8 cellular contexts compared by ENCODE assay signal in genomic region chr7:101124376-101125056, GRCh38. TPM values are rescaled to one million over a fixed set of nuclear protein-coding genes. Genes with fewer than 3 reads are reported as not detected.
DNase-seq lines count a peak whose midpoint lies in the region; ATAC-seq and TF ChIP-seq lines count a peak whose summit lies in the region.

No MANE protein-coding gene starts in this region.

- TF ChIP-seq CTCF in AG10803 (conservative IDR thresholded peaks at IDR 0.05; ENCODE audit: low read length) (no peak), ascending aorta (IDR thresholded peaks at IDR 0.05) (no peak), right lobe of liver (IDR thresholded peaks at IDR 0.05) (no peak)

- H3K4me3 ChIP-seq in AG10803 (ENCODE audit: low read length), result no peak overlapping the region
- H3K4me3 ChIP-seq in HUES48 (ENCODE audit: low read depth, low read length), result no peak overlapping the region
- H3K4me3 ChIP-seq in ascending aorta, result no peak overlapping the region
- no peak overlapping the region for H3K4me3 ChIP-seq in right lobe of liver

- H3K9me3 ChIP-seq in HUES48 (ENCODE audit: control insufficient read depth, insufficient read depth, low read length) (no peaks in the 10 kb centered on the region), ascending aorta (no peaks in the 10 kb centered on the region), right lobe of liver (no peaks in the 10 kb centered on the region)

- H3K36me3 ChIP-seq in HUES48 (ENCODE audit: control insufficient read depth, insufficient read depth, low read length) (no peaks in the 10 kb centered on the region), ascending aorta (peaks cover 0 to 16% of the 10 kb centered on the region in 2 donors), right lobe of liver (no peaks in the 10 kb centered on the region)

- H3K27ac ChIP-seq in HUES48 (ENCODE audit: low read depth, low read length), result peak overlapping the region; percentile 50
- peak overlapping the region; percentile 96 to 98 for H3K27ac ChIP-seq in ascending aorta
- H3K27ac ChIP-seq in right lobe of liver, result peak overlapping the region; percentile 84 to 95 (median 84)

- H3K27me3 ChIP-seq in HUES48 (ENCODE audit: control insufficient read depth, insufficient read depth, low read length), result no peaks in the 10 kb centered on the region
- no peaks in the 10 kb centered on the region for H3K27me3 ChIP-seq in ascending aorta
- no peaks in the 10 kb centered on the region for H3K27me3 ChIP-seq in right lobe of liver

- TF ChIP-seq POLR2A in right lobe of liver (IDR thresholded peaks at IDR 0.05), result peak; percentile 78

- H3K4me1 ChIP-seq in HUES48 (ENCODE audit: control insufficient read depth, insufficient read depth, low read length), result peaks cover 24% of the 10 kb centered on the region
- peaks cover 12 to 72% of the 10 kb centered on the region in 2 donors for H3K4me1 ChIP-seq in ascending aorta
- peaks cover 0 to 61% (median 27%) of the 10 kb centered on the region in 4 donors for H3K4me1 ChIP-seq in right lobe of liver

- DNase-seq in AG10803 (ENCODE audit: low read depth) (peak; percentile 92), ascending aorta (ENCODE audit: low spot score in 2 of 2) (no peak), right lobe of liver (peak in 1 of 3 donors; percentile 58), NCI-H2171 (lab: John Stamatoyannopoulos, UW) (no peak), NCI-H187 treated with DMSO at 0.1 percent for 48 hours (lab: John Stamatoyannopoulos, UW) (no peak)
- no peak for DNase-seq in stimulated activated naive CD4-positive, alpha-beta T cell (lab: John Stamatoyannopoulos, UW)
- no peak for DNase-seq in activated CD4-positive, CD25-positive, alpha-beta regulatory T cell treated with anti-CD3 and anti-CD28 coated beads, Interleukin-2, amount 50 U/mL, for 72 hours

- peak; percentile 17 to 42 (median 34) for ATAC-seq in right lobe of liver

- WGBS in right lobe of liver (ENCODE audit: insufficient coverage, low coverage, low lambda C conversion rate, missing lambda C conversion rate), result 9% methylated on average over 7 of the region's 7 CpGs

- no peak overlapping the region for H3K9ac ChIP-seq in HUES48 (ENCODE audit: low read depth, low read length)

- intact Hi-C loops in ascending aorta (cut with DNase I), result no loop called here
- intact Hi-C loops in right lobe of liver (cut with DNase I), result no loop called here

RNA-seq across cellular contexts. Expression of gene SERPINE1, which starts 2.4 kb away (rescaled TPM):
- total RNA-seq in ascending aorta (1,267 TPM), right lobe of liver (100 to 1,000 TPM in 3 of 6 experiments, 10 to 100 TPM in 2, 1 to 10 TPM in 1; 5.4 to 497 (median 98.6) TPM)

RNA-seq across cellular contexts. Expression of gene AP1S1, which starts 29.8 kb away (rescaled TPM):
- total RNA-seq in ascending aorta, result 77.4 TPM
- 10 to 100 TPM; 24.0 to 56.5 (median 26.4) TPM for total RNA-seq in right lobe of liver

RNA-seq across cellular contexts. Expression of gene TRIM56, which starts 39.2 kb away (rescaled TPM):
- total RNA-seq in ascending aorta, result 29.6 TPM
- total RNA-seq in right lobe of liver, result 10 to 100 TPM in 5 of 6 experiments, 1 to 10 TPM in 1; 9.2 to 19.7 (median 17.6) TPM

RNA-seq across cellular contexts. Expression of gene VGF, which starts 40.9 kb away (rescaled TPM):
- total RNA-seq in ascending aorta, result not detected
- not detected for total RNA-seq in right lobe of liver

RNA-seq across cellular contexts. Expression of gene NAT16, which starts 55.6 kb away (rescaled TPM):
- total RNA-seq in ascending aorta, result not detected
- not detected for total RNA-seq in right lobe of liver
